25 cellular contexts compared by ENCODE assay signal in the genomic region with DNA sequence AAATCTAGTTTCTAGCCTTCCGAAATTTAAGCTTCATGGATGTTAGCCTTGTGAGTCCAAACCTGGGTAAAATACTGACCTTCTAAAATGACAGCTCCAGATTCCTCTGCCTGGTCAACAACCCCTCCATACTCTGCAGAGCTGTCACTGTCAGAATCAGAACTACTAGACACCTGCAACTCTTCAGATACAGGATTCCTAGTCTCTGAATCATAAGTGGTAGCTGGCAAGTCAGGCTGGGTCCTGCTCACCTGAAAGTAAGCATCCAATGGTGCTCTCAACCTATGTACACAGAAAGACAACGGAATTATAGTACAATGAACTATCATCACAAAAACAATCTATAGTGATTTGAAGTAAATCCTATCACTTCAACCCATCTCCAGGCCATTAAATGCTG. TPM values are rescaled to one million over a fixed set of nuclear protein-coding genes. Genes with fewer than 3 reads are reported as not detected.
DNase-seq lines count a peak whose midpoint lies in the region; ATAC-seq and TF ChIP-seq lines count a peak whose summit lies in the region.
"Had no signal": no experiment of that assay in that cellular context is flagged by ENCODE, and none has a peak within 500 bp of the region (broad histone marks: within the 10 kb centered on the region; RNA-seq: fewer than 3 reads in every experiment).

No MANE protein-coding gene starts in this region.

- no peak overlapping the region for H3K4me3 Mint-ChIP-seq in activated CD8-positive, alpha-beta memory T cell treated with anti-CD3 and anti-CD28 coated beads, Interleukin-2, amount 10 ng/mL, durations not matched to agents 7 days and 5 days
- H3K4me3 Mint-ChIP-seq in endodermal cell (no peak overlapping the region), neural crest cell (no peak overlapping the region)
- H3K4me3 Mint-ChIP-seq: activated naive CD4-positive, alpha-beta T cell treated with anti-CD3 and anti-CD28 coated beads, Interleukin-2, amount 10 ng/mL, durations not matched to agents 7 days and 5 days; activated T-cell treated with anti-CD3 and anti-CD28 coated beads, Interleukin-2, amount 50 U/mL, for 4 hours; CD14-positive monocyte; memory B cell; T-helper 2 cell treated with Interferon-gamma antibody and Interleukin-4, amounts not matched to agents 5 μg/mL and 100 μg/mL, for 36 hours had no signal

- no peak for ATAC-seq in activated CD8-positive, alpha-beta memory T cell treated with anti-CD3 and anti-CD28 coated beads, Interleukin-2, amount 10 ng/mL, durations not matched to agents 7 days and 5 days
- ATAC-seq: activated T-cell treated with anti-CD3 and anti-CD28 coated beads, Interleukin-2, amount 50 U/mL, for 4 hours had no signal

- H3K4me1 ChIP-seq in endodermal cell (ENCODE audit: control insufficient read depth, insufficient read depth, low read length): no peaks in the 10 kb centered on the region
- H3K4me1 ChIP-seq: Peyer's patch had no signal

- peaks cover 34% of the 10 kb centered on the region for H3K4me1 Mint-ChIP-seq in activated CD8-positive, alpha-beta memory T cell treated with anti-CD3 and anti-CD28 coated beads, Interleukin-2, amount 10 ng/mL, durations not matched to agents 7 days and 5 days
- H3K4me1 Mint-ChIP-seq in endodermal cell (peaks cover 10% of the 10 kb centered on the region), neural crest cell (peaks cover 4% of the 10 kb centered on the region)

- H3K36me3 ChIP-seq in endodermal cell (ENCODE audit: control insufficient read depth, insufficient read depth, low read length): peaks cover 77% of the 10 kb centered on the region

- H3K27ac Mint-ChIP-seq in activated CD8-positive, alpha-beta memory T cell treated with anti-CD3 and anti-CD28 coated beads, Interleukin-2, amount 10 ng/mL, durations not matched to agents 7 days and 5 days: peak overlapping the region; percentile 50
- no peak overlapping the region for H3K27ac Mint-ChIP-seq in endodermal cell
- H3K27ac Mint-ChIP-seq in neural crest cell (ENCODE audit: unreplicated experiment): peak overlapping the region; percentile 5
- H3K27ac Mint-ChIP-seq: activated naive CD4-positive, alpha-beta T cell treated with anti-CD3 and anti-CD28 coated beads, Interleukin-2, amount 10 ng/mL, durations not matched to agents 7 days and 5 days; memory B cell had no signal

- no peaks in the 10 kb centered on the region for H3K27me3 Mint-ChIP-seq in activated CD8-positive, alpha-beta memory T cell treated with anti-CD3 and anti-CD28 coated beads, Interleukin-2, amount 10 ng/mL, durations not matched to agents 7 days and 5 days
- H3K27me3 Mint-ChIP-seq in endodermal cell (ENCODE audit: insufficient read depth): no peaks in the 10 kb centered on the region
- H3K27me3 Mint-ChIP-seq in neural crest cell (ENCODE audit: low read depth): no peaks in the 10 kb centered on the region
- H3K27me3 Mint-ChIP-seq: activated naive CD4-positive, alpha-beta T cell treated with anti-CD3 and anti-CD28 coated beads, Interleukin-2, amount 10 ng/mL, durations not matched to agents 7 days and 5 days; memory B cell; naive B cell had no signal

- H3K4me3 ChIP-seq in endodermal cell (ENCODE audit: low read length): no peak overlapping the region
- H3K4me3 ChIP-seq: Peyer's patch, suprapubic skin had no signal

- 89 to 100% methylated on average over 1 to 2 of the region's 2 CpGs for WGBS in endodermal cell (ENCODE audit: insufficient coverage in 1 of 2, insufficient read length in 1 of 2), 2 experiments

- H3K27ac ChIP-seq in endodermal cell (ENCODE audit: low read depth, low read length): peak overlapping the region; percentile 29
- H3K27ac ChIP-seq: HL-60, Peyer's patch, suprapubic skin, VCaP had no signal

- no peak for TF ChIP-seq CTCF in endodermal cell (conservative IDR thresholded peaks at IDR 0.05)
- TF ChIP-seq CTCF in neural crest cell (conservative IDR thresholded peaks at IDR 0.05): no peak

- H3K36me3 Mint-ChIP-seq in activated CD8-positive, alpha-beta memory T cell treated with anti-CD3 and anti-CD28 coated beads, Interleukin-2, amount 10 ng/mL, durations not matched to agents 7 days and 5 days: peaks cover 61% of the 10 kb centered on the region
- H3K36me3 Mint-ChIP-seq in endodermal cell (ENCODE audit: low read depth): peaks cover 70% of the 10 kb centered on the region
- H3K36me3 Mint-ChIP-seq in neural crest cell (ENCODE audit: low read depth): peaks cover 7% of the 10 kb centered on the region

- no peak for DNase-seq in activated CD8-positive, alpha-beta memory T cell treated with anti-CD3 and anti-CD28 coated beads, Interleukin-2, amount 10 ng/mL, durations not matched to agents 7 days and 5 days
- DNase-seq in activated CD8-positive, alpha-beta memory T cell treated with anti-CD3 and anti-CD28 coated beads for 24 hours: no peak
- DNase-seq in HPDE6-E6E7 (ENCODE audit: extremely low spot score) (peak; percentile 58), endodermal cell (no peak), neural crest cell (ENCODE audit: low read depth, low spot score) (no peak), AG08396 (ENCODE audit: low spot score) (no peak), NCI-H187 (lab: John Stamatoyannopoulos, UW) (no peak), NCI-H1694 treated with DMSO at 0.1 percent for 48 hours (lab: John Stamatoyannopoulos, UW) (no peak)
- DNase-seq: activated CD4-positive, alpha-beta T cell treated with anti-CD3 and anti-CD28 coated beads, Interleukin-2, amount 50 U/mL, for 4 hours; activated naive CD4-positive, alpha-beta T cell treated with anti-CD3 and anti-CD28 coated beads, Interleukin-2, amount 10 ng/mL, durations not matched to agents 7 days and 5 days; activated T-cell treated with anti-CD3 and anti-CD28 coated beads, Interleukin-2, amount 50 U/mL, for 4 hours; anterior cingulate cortex; effector CD8-positive, alpha-beta T cell; naive B cell; NCI-H1092; NCI-H2029; NCI-H446 treated with DMSO at 0.1 percent for 48 hours; Peyer's patch; SK-N-SH had no signal

- no peaks in the 10 kb centered on the region for H3K27me3 ChIP-seq in endodermal cell (ENCODE audit: control insufficient read depth, insufficient read depth, low read length, poor library complexity, severe bottlenecking)
- H3K27me3 ChIP-seq: Peyer's patch, suprapubic skin had no signal

- H3K9ac ChIP-seq in endodermal cell (ENCODE audit: extremely low read depth, low read length, poor library complexity, severe bottlenecking): no peak overlapping the region
- H3K9ac ChIP-seq: SK-N-SH had no signal

- no peaks in the 10 kb centered on the region for H3K9me3 ChIP-seq in endodermal cell (ENCODE audit: control insufficient read depth, low read length)
- H3K9me3 ChIP-seq: Peyer's patch, SK-N-SH, suprapubic skin had no signal

- H3K9me3 Mint-ChIP-seq in activated CD8-positive, alpha-beta memory T cell treated with anti-CD3 and anti-CD28 coated beads, Interleukin-2, amount 10 ng/mL, durations not matched to agents 7 days and 5 days (ENCODE audit: low read depth): no peaks in the 10 kb centered on the region
- H3K9me3 Mint-ChIP-seq in endodermal cell (no peaks in the 10 kb centered on the region), neural crest cell (no peaks in the 10 kb centered on the region)
- H3K9me3 Mint-ChIP-seq: activated naive CD4-positive, alpha-beta T cell treated with anti-CD3 and anti-CD28 coated beads, Interleukin-2, amount 10 ng/mL, durations not matched to agents 7 days and 5 days; activated T-cell treated with anti-CD3 and anti-CD28 coated beads, Interleukin-2, amount 50 U/mL, for 4 hours; CD14-positive monocyte; memory B cell; naive B cell; T-helper 2 cell treated with Interferon-gamma antibody and Interleukin-4, amounts not matched to agents 5 μg/mL and 100 μg/mL, for 36 hours had no signal

- CTCF ChIA-PET in activated CD8-positive, alpha-beta memory T cell treated with anti-CD3 and anti-CD28 coated beads, Interleukin-2, amount 10 ng/mL, durations not matched to agents 7 days and 5 days (lab: Charles Lee): interaction anchor here (1.0 to 3.3 kb wide), 9 partner anchors 9 to 211 kb away, joined by 3 to 16 read pairs (median 4); partner anchors contain the start of gene RFWD3

RNA-seq across cellular contexts. Expression of gene RFWD3, which starts 14.8 kb away (rescaled TPM):
- total RNA-seq in activated CD8-positive, alpha-beta memory T cell treated with anti-CD3 and anti-CD28 coated beads, Interleukin-2, amount 10 ng/mL, durations not matched to agents 7 days and 5 days: 100 to 1,000 TPM; 121 to 162 TPM
- total RNA-seq in endodermal cell (10 to 100 TPM; 81.7 to 97.7 TPM), neural crest cell (72.8 and 76.8 TPM in 2 replicates)
- polyA plus RNA-seq in endodermal cell (2013, experiment 1 of 2): 32.2 TPM
- polyA plus RNA-seq in endodermal cell (2013, experiment 2 of 2): 33.5 TPM

RNA-seq across cellular contexts. Expression of gene GLG1, which starts 44.9 kb away (rescaled TPM):
- total RNA-seq in activated CD8-positive, alpha-beta memory T cell treated with anti-CD3 and anti-CD28 coated beads, Interleukin-2, amount 10 ng/mL, durations not matched to agents 7 days and 5 days: 10 to 100 TPM; 74.0 to 86.9 TPM
- total RNA-seq in endodermal cell (100 to 1,000 TPM; 120 to 136 TPM), neural crest cell (114 and 117 TPM in 2 replicates)
- 94.6 TPM for polyA plus RNA-seq in endodermal cell (2013, experiment 1 of 2)
- polyA plus RNA-seq in endodermal cell (2013, experiment 2 of 2): 93.6 TPM

RNA-seq across cellular contexts. Expression of gene MLKL, which starts 48.8 kb away (rescaled TPM):
- total RNA-seq in activated CD8-positive, alpha-beta memory T cell treated with anti-CD3 and anti-CD28 coated beads, Interleukin-2, amount 10 ng/mL, durations not matched to agents 7 days and 5 days: 10 to 100 TPM; 26.1 to 35.5 TPM
- total RNA-seq in endodermal cell: 1 to 10 TPM in 1 of 2 donors, under 1 TPM in 1; 0.22 to 1.3 TPM
- polyA plus RNA-seq in endodermal cell (2013, experiment 1 of 2): 0.57 TPM
- polyA plus RNA-seq in endodermal cell (2013, experiment 2 of 2): 0.62 TPM
- not detected in 2 replicates for total RNA-seq in neural crest cell

Comparison
In these comparisons a context has a peak if more than half of its experiments do, and no peak if none do; other contexts are left out.
1. RNA of gene MLKL, which starts 48.8 kb away (total RNA-seq): 26.1 to 35.5 TPM in activated CD8-positive, alpha-beta memory T cell treated with anti-CD3 and anti-CD28 coated beads, Interleukin-2, amount 10 ng/mL, durations not matched to agents 7 days and 5 days; 0.22 to 1.3 TPM in endodermal cell and not detected in neural crest cell; every median in the first group is over 10 times any median in the second.